ENCODE assay signal across 12 cellular contexts in the genomic region with DNA sequence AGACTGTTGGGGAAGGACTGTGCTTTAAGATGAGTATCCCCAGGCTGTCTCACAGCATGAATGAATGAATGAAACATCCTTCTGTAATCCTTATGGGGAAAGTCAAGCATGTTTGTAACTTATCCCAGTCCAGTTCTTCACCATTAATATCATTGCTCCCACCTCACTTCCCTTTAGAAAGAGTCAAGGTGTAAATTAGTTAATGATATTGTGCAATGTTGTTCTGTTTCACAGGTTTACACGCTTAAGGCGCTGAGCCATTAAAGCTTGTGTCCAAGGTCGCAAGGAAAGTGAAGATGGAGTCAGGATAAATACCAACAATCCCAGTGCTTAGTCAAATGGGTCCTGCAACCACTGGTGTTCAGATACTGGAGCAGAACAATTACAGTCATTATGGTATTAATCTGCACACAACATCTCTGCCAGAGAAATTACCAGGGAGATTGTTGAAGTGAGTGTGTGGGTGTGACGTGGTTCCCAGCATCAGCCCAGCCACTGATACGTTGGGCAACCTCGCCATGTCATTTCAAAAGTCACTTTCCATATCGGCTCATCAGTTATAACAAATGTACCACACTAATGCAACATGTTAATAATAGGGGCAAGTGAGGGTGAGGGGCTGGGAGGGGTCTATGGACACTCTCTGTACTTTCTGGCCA. TPM values are rescaled to one million over a fixed set of nuclear protein-coding genes. Genes with fewer than 3 reads are reported as not detected.
DNase-seq lines count a peak whose midpoint lies in the region; ATAC-seq and TF ChIP-seq lines count a peak whose summit lies in the region.
"Had no signal": no experiment of that assay in that cellular context is flagged by ENCODE, and none has a peak within 500 bp of the region (broad histone marks: within the 10 kb centered on the region; RNA-seq: fewer than 3 reads in every experiment).

No MANE protein-coding gene starts in this region.

- H4K20me1 ChIP-seq in H9 (ENCODE audit: control insufficient read depth, insufficient read depth, insufficient read length), result no peaks in the 10 kb centered on the region

- no peak overlapping the region for H3T11ph ChIP-seq in H9 (ENCODE audit: low read length)

- DNase-seq in A673 (ENCODE audit: low spot score) (peak; percentile 79), H9 (no peak), mesothelial cell of epicardium (ENCODE audit: low spot score in 2 of 2, unreplicated experiment in 2 of 2) (no peak), RWPE1 (ENCODE audit: low spot score) (no peak), middle frontal gyrus (ENCODE audit: extremely low spot score, low spot score) (no peak)
- DNase-seq: C1 segment of cervical spinal cord; effector CD8-positive, alpha-beta T cell had no signal

- no peak overlapping the region for H2BK20ac ChIP-seq in H9 (ENCODE audit: low read depth, low read length, poor library complexity, severe bottlenecking)

- WGBS in H9 (ENCODE audit: extremely low coverage, insufficient read length, low lambda C conversion rate), result no CpG with 5 or more reads among the region's 7 CpGs

- H3K14ac ChIP-seq in H9 (ENCODE audit: insufficient read depth, low read length), result no peak overlapping the region

- H3K4me1 ChIP-seq in A673 (ENCODE audit: insufficient read depth, low read length, poor library complexity, severe bottlenecking) (peaks cover 46% of the 10 kb centered on the region), H9 (ENCODE audit: insufficient read depth, low read length) (no peaks in the 10 kb centered on the region; the same call in 1 of the 2 replicates)

- no peak overlapping the region for H2BK15ac ChIP-seq in H9 (ENCODE audit: low read depth, low read length)

- no peak overlapping the region for H4K8ac ChIP-seq in H9 (replicated peaks; ENCODE audit: insufficient read length, low read depth, low read length)

- no peak overlapping the region for H3K4me2 ChIP-seq in H9 (ENCODE audit: insufficient read depth, insufficient read length, low read length)

- peaks cover 60% of the 10 kb centered on the region for H3K27me3 Mint-ChIP-seq in H9 (ENCODE audit: low read depth)
- peaks cover 46% of the 10 kb centered on the region for H3K27me3 Mint-ChIP-seq in activated T-helper 17 cell treated with anti-CD3 and anti-CD28 coated beads, Interleukin-2, amount 50 U/mL, for 72 hours
- peaks cover 33% of the 10 kb centered on the region for H3K27me3 Mint-ChIP-seq in mesothelial cell of epicardium (ENCODE audit: low read depth)

- H3K4me3 Mint-ChIP-seq in H9 (peak overlapping the region; percentile 86 to 94; a peak in 4 of 5 replicates), mesothelial cell of epicardium (peak overlapping the region; percentile 84)
- H3K4me3 Mint-ChIP-seq in activated T-helper 17 cell treated with anti-CD3 and anti-CD28 coated beads, Interleukin-2, amount 50 U/mL, for 72 hours, result peak overlapping the region; percentile 62
- H3K4me3 Mint-ChIP-seq: activated T-helper 1 cell treated with anti-CD3 and anti-CD28 coated beads, Interleukin-12 subunit alpha, Interleukin-12 subunit beta, Interleukin-2, Interleukin-4 antibody, amounts not matched to agents 30 ng/mL and 10 ng/mL and 1 ng/mL, durations not matched to agents 14 hours and 24 hours and 36 hours; stimulated activated naive CD8-positive, alpha-beta T cell treated with anti-CD3 and anti-CD28 coated beads, Interleukin-15, Interleukin-2, amounts not matched to agents 100 ng/mL and 50 ng/mL, for 24 hours had no signal

- intact Hi-C loops in A673 (cut with micrococcal nuclease; ENCODE audit: unreplicated experiment), result loop anchor here (10.0 kb wide), 1 partner anchor 243 kb away; no protein-coding TSS in a partner anchor

- H2BK12ac ChIP-seq in H9 (ENCODE audit: insufficient read length, low read depth, low read length), result no peak overlapping the region

- H2BK120ac ChIP-seq in H9 (ENCODE audit: low read depth, low read length, poor library complexity, severe bottlenecking), result no peak overlapping the region

- no peak overlapping the region for H4K5ac ChIP-seq in H9 (ENCODE audit: insufficient read length, low read depth, low read length)

- peaks cover 16% of the 10 kb centered on the region for H3K23me2 ChIP-seq in H9 (ENCODE audit: insufficient read length, low read depth, low read length, poor library complexity, severe bottlenecking)

- no peak overlapping the region for H3K27ac Mint-ChIP-seq in H9
- H3K27ac Mint-ChIP-seq in activated T-helper 17 cell treated with anti-CD3 and anti-CD28 coated beads, Interleukin-2, amount 50 U/mL, for 72 hours, result no peak overlapping the region
- peak overlapping the region; percentile 10 for H3K27ac Mint-ChIP-seq in mesothelial cell of epicardium
- H3K27ac Mint-ChIP-seq: activated T-helper 1 cell treated with anti-CD3 and anti-CD28 coated beads, Interleukin-12 subunit alpha, Interleukin-12 subunit beta, Interleukin-2, Interleukin-4 antibody, amounts not matched to agents 30 ng/mL and 10 ng/mL and 1 ng/mL, durations not matched to agents 14 hours and 24 hours and 36 hours; stimulated activated naive CD8-positive, alpha-beta T cell treated with anti-CD3 and anti-CD28 coated beads, Interleukin-15, Interleukin-2, amounts not matched to agents 100 ng/mL and 50 ng/mL, for 24 hours had no signal

- peaks cover 32 to 37% of the 10 kb centered on the region in 2 experiments for H3K4me1 Mint-ChIP-seq in H9
- peaks cover 6% of the 10 kb centered on the region for H3K4me1 Mint-ChIP-seq in activated T-helper 17 cell treated with anti-CD3 and anti-CD28 coated beads, Interleukin-2, amount 50 U/mL, for 72 hours
- peaks cover 29% of the 10 kb centered on the region for H3K4me1 Mint-ChIP-seq in mesothelial cell of epicardium

- H3K79me1 ChIP-seq in H9 (ENCODE audit: insufficient read depth, low read depth, low read length, poor library complexity, severe bottlenecking), result peaks cover 5% of the 10 kb centered on the region

- H3K9me3 Mint-ChIP-seq in H9 (peaks cover 0 to 2% of the 10 kb centered on the region in 2 experiments; a peak in 2 of 5 replicates), mesothelial cell of epicardium (no peaks in the 10 kb centered on the region)
- H3K9me3 Mint-ChIP-seq in activated T-helper 17 cell treated with anti-CD3 and anti-CD28 coated beads, Interleukin-2, amount 50 U/mL, for 72 hours, result peaks cover 4% of the 10 kb centered on the region
- H3K9me3 Mint-ChIP-seq: activated T-helper 1 cell treated with anti-CD3 and anti-CD28 coated beads, Interleukin-12 subunit alpha, Interleukin-12 subunit beta, Interleukin-2, Interleukin-4 antibody, amounts not matched to agents 30 ng/mL and 10 ng/mL and 1 ng/mL, durations not matched to agents 14 hours and 24 hours and 36 hours; stimulated activated naive CD8-positive, alpha-beta T cell treated with anti-CD3 and anti-CD28 coated beads, Interleukin-15, Interleukin-2, amounts not matched to agents 100 ng/mL and 50 ng/mL, for 24 hours had no signal

- no peak for ATAC-seq in activated T-helper 17 cell treated with anti-CD3 and anti-CD28 coated beads, Interleukin-2, amount 50 U/mL, for 72 hours (replicated peaks)
- ATAC-seq in GM19328 (IDR thresholded peaks at IDR 0.05; ENCODE audit: unreplicated experiment) (no peak), GM18861 (IDR thresholded peaks at IDR 0.05; ENCODE audit: unreplicated experiment) (no peak)

- H3K4ac ChIP-seq in H9 (ENCODE audit: low read depth, low read length), result no peak overlapping the region

- H3K56ac ChIP-seq in H9 (ENCODE audit: insufficient read length, low read depth, low read length), result no peak overlapping the region

- H2AK5ac ChIP-seq in H9 (ENCODE audit: insufficient read length, low read length), result no peak overlapping the region

- no peaks in the 10 kb centered on the region for H3K27me3 ChIP-seq in A673 (replicated peaks; ENCODE audit: insufficient read depth, low read depth, low read length, poor library complexity)
- peaks cover 20% of the 10 kb centered on the region for H3K27me3 ChIP-seq in H9 (ENCODE audit: insufficient read depth, low read length)

- no peak overlapping the region for H2AFZ ChIP-seq in H9 (ENCODE audit: low read length)

- no peak overlapping the region for H4K91ac ChIP-seq in H9 (ENCODE audit: insufficient read length, low read depth, low read length)

- no peaks in the 10 kb centered on the region; the same call in 1 of the 2 replicates for H3K79me2 ChIP-seq in H9 (ENCODE audit: insufficient read depth, low read length)

- H3K23ac ChIP-seq in H9 (ENCODE audit: insufficient read length, low read depth, low read length), result no peak overlapping the region

- TF ChIP-seq CTCF in A673 (conservative IDR thresholded peaks at IDR 0.05; ENCODE audit: low read depth, low read length) (no peak), H9 (conservative IDR thresholded peaks at IDR 0.05) (no peak), mesothelial cell of epicardium (IDR thresholded peaks at IDR 0.05; ENCODE audit: unreplicated experiment) (no peak), RWPE1 (conservative IDR thresholded peaks at IDR 0.05; ENCODE audit: low read depth) (no peak)

- BruUV-seq in A673 (replicated peaks; lab: Mats Ljungman, UMichigan), result no TSS peak

- CTCF ChIA-PET in A673 (lab: Charles Lee) (no interaction called here), RWPE1 (lab: Yijun Ruan, JAX) (interaction anchor here (0.6 to 1.0 kb wide), 3 partner anchors 8 to 252 kb away, joined by 4 to 8 read pairs (median 7); no protein-coding TSS in a partner anchor)

- no peak overlapping the region for H2BK5ac ChIP-seq in H9 (ENCODE audit: insufficient read length, low read length)

- H3K9ac ChIP-seq in H9 (ENCODE audit: extremely low read depth, insufficient read length, low read length), result no peak overlapping the region

- H3K27ac ChIP-seq in A673 (ENCODE audit: low read depth, low read length, poor library complexity, severe bottlenecking) (peak overlapping the region; percentile 84), H9 (ENCODE audit: insufficient read length, low read depth, low read length) (no peak overlapping the region), RWPE1 (no peak overlapping the region)

- POLR2A ChIA-PET in A673 (lab: Charles Lee; ENCODE audit: low non-redundant PET), result no interaction called here
- POLR2A ChIA-PET in RWPE1 (lab: Yijun Ruan, JAX; ENCODE audit: low non-redundant PET), result no interaction called here

- no peak overlapping the region for H3K18ac ChIP-seq in H9 (ENCODE audit: insufficient read length, low read depth, low read length)

- H3K9me3 ChIP-seq in A673 (ENCODE audit: low read depth, low read length, poor library complexity, severe bottlenecking), result no peaks in the 10 kb centered on the region
- H3K9me3 ChIP-seq in H9 (ENCODE audit: control insufficient read depth, low read depth, low read length), result no peaks in the 10 kb centered on the region

- H3K4me3 ChIP-seq in A673 (ENCODE audit: low read depth, low read length, poor library complexity, severe bottlenecking), result peak overlapping the region; percentile 90

- H3K36me3 Mint-ChIP-seq in H9 (ENCODE audit: insufficient read depth in 1 of 3, low read depth in 3 of 3) (no peaks in the 10 kb centered on the region), mesothelial cell of epicardium (no peaks in the 10 kb centered on the region)
- no peaks in the 10 kb centered on the region for H3K36me3 Mint-ChIP-seq in activated T-helper 17 cell treated with anti-CD3 and anti-CD28 coated beads, Interleukin-2, amount 50 U/mL, for 72 hours (ENCODE audit: low read depth)

- H3K36me3 ChIP-seq in A673 (ENCODE audit: insufficient read depth, low read length, poor library complexity, severe bottlenecking), result no peaks in the 10 kb centered on the region

RNA-seq across cellular contexts. Expression of gene MYO10, which starts 1.5 kb away (rescaled TPM):
- 194 and 202 TPM in 2 replicates for total RNA-seq in A673 (2021)
- total RNA-seq in H9 (2021), result 125 and 127 TPM in 2 replicates
- under 1 TPM; 0.34 to 0.80 TPM for total RNA-seq in activated T-helper 17 cell treated with anti-CD3 and anti-CD28 coated beads, Interleukin-2, amount 50 U/mL, for 72 hours
- 50.1 to 56.7 TPM (median 51.9 TPM) in 3 replicates for total RNA-seq in mesothelial cell of epicardium

Comparison
In these comparisons a context has a peak if more than half of its experiments do, and no peak if none do; other contexts are left out.
1. RNA of gene MYO10, which starts 1.5 kb away (total RNA-seq): 194 to 202 TPM in A673, 125 to 127 TPM in H9 and 50.1 to 56.7 TPM in mesothelial cell of epicardium; 0.34 to 0.80 TPM in activated T-helper 17 cell treated with anti-CD3 and anti-CD28 coated beads, Interleukin-2, amount 50 U/mL, for 72 hours; every median in the first group is over 10 times any median in the second.
2. Peak in every context shown above with its lines, with median percentiles within 50 percentile points of each other: H3K4me3 Mint-ChIP-seq.